Comparison of ENCODE assay signal across 9 cellular contexts in the genomic region with DNA sequence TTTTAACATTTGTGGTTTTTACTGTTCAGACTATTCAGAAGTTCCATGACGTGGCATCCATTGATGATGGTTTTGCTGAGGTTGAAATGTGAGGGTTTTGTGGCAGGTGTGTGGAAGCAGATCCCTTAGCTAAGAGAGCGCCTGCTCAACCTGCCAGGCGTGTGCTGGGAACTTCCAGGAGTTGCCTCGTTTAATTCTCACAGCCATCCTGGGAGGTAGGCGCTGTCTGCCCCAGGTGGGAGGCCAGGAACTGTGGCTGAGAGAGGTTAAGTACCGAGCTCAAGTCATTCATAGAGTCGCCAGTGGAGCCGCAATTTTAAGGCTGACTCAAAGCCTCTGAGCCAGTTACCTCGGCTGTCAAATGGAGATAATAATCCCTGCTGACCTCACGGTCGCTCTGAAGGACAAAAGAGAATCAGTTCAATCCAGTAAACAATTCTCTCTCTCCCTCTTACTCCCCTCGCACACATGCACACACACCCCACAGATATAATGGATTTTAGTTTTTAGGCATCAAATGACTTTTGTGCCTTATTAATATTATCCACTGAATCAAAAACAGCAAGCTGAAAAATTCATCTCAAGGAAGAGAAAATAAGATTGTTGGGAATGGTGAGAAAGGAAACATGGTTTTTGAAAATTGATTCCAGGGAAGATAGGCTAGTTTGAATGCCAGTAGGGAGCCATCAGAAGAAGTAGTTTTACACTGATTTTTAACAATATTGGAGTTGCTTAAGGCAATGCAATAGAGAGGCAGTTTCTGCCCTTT.
DNase-seq lines count a peak whose midpoint lies in the region; ATAC-seq, FAIRE-seq and TF ChIP-seq lines count a peak whose summit lies in the region.
"Had no signal": no experiment of that assay in that cellular context is flagged by ENCODE, and none has a peak within 500 bp of the region (broad histone marks: within the 10 kb centered on the region; RNA-seq: fewer than 3 reads in every experiment).

No MANE protein-coding gene starts in this region.

- TF ChIP-seq EP300 in esophagus muscularis mucosa (IDR thresholded peaks at IDR 0.05), result no peak

- DNase-seq in GM12891 (ENCODE audit: insufficient read length, low spot score) (no peak), esophagus muscularis mucosa (ENCODE audit: extremely low spot score) (no peak), gastrocnemius medialis (no peak), kidney glomerular epithelial cell (lab: John Stamatoyannopoulos, UW) (no peak), RKO (ENCODE audit: low spot score) (no peak), HTR-8/SVneo (ENCODE audit: insufficient read length, low spot score) (no peak)
- DNase-seq in activated CD8-positive, alpha-beta memory T cell treated with anti-CD3 and anti-CD28 coated beads, Interleukin-2, amount 50 U/mL, for 4 hours, result peak; percentile 57

- TF ChIP-seq CTCF in esophagus muscularis mucosa (IDR thresholded peaks at IDR 0.05) (no peak), gastrocnemius medialis (IDR thresholded peaks at IDR 0.05 in 4 of 5, conservative IDR thresholded peaks at IDR 0.05 in 1 of 5) (no peak)

- WGBS in esophagus muscularis mucosa, result 62% methylated on average over 12 of the region's 12 CpGs

- in situ Hi-C loops in gastrocnemius medialis (cut with MboI; ENCODE audit: low sequenced_read_pairs in 4 of 4), result no loop called here

- intact Hi-C loops in esophagus muscularis mucosa (cut with DNase I), result no loop called here
- intact Hi-C loops in gastrocnemius medialis (cut with DNase I; ENCODE audit: low total_unique reads), result loop anchor here (10.0 kb wide), 1 partner anchor 67 kb away; no protein-coding TSS in a partner anchor

- ATAC-seq in HG03442 (IDR thresholded peaks at IDR 0.05; ENCODE audit: unreplicated experiment) (peak; percentile 31), gastrocnemius medialis (no peak)

- H3K27ac ChIP-seq in esophagus muscularis mucosa (replicated peaks in 1 of 4), result peak overlapping the region; percentile 27 to 80 (median 75)
- H3K27ac ChIP-seq in gastrocnemius medialis, result peak overlapping the region; percentile 2 to 68 (median 50)

- H3K27me3 ChIP-seq in esophagus muscularis mucosa (no peaks in the 10 kb centered on the region), gastrocnemius medialis (no peaks in the 10 kb centered on the region)
- H3K27me3 ChIP-seq: neutrophil had no signal

- H3K36me3 ChIP-seq in esophagus muscularis mucosa, result peaks cover 9 to 51% (median 41%) of the 10 kb centered on the region in 4 donors
- peaks cover 0 to 36% of the 10 kb centered on the region in 2 donors for H3K36me3 ChIP-seq in gastrocnemius medialis

- H3K4me3 ChIP-seq in esophagus muscularis mucosa, result no peak overlapping the region
- no peak overlapping the region for H3K4me3 ChIP-seq in gastrocnemius medialis

- TF ChIP-seq POLR2A in GM12891 (IDR thresholded peaks at IDR 0.05; ENCODE audit: low read depth, low read length), result no peak; the same call in none of the 2 replicates
- no peak for TF ChIP-seq POLR2A in esophagus muscularis mucosa (IDR thresholded peaks at IDR 0.05; ENCODE audit: low read depth)
- no peak for TF ChIP-seq POLR2A in gastrocnemius medialis (IDR thresholded peaks at IDR 0.05)

- H3K9me3 ChIP-seq in esophagus muscularis mucosa (no peaks in the 10 kb centered on the region), gastrocnemius medialis (no peaks in the 10 kb centered on the region)
- H3K9me3 ChIP-seq: neutrophil had no signal

- FAIRE-seq in GM12891 (lab: Jason Lieb, UNC) (peak; percentile 72), HTR-8/SVneo (lab: Jason Lieb, UNC) (no peak)

- H3K4me1 ChIP-seq in esophagus muscularis mucosa, result peaks cover 14 to 57% (median 50%) of the 10 kb centered on the region in 4 donors
- peaks cover 0 to 5% of the 10 kb centered on the region in 2 donors for H3K4me1 ChIP-seq in gastrocnemius medialis

TF ChIP-seq in GM12891, 5 proteins besides CTCF, POLR2A, EP300 and RAD21:
- TF ChIP-seq PAX5 (IDR thresholded peaks at IDR 0.05; ENCODE audit: insufficient read depth, low read length, severe bottlenecking) (no peak), POLR2AphosphoS5 (IDR thresholded peaks at IDR 0.05; ENCODE audit: low read depth, low read length) (peak; percentile 57; the same call in 1 of the 2 replicates), TAF1 (IDR thresholded peaks at IDR 0.05; ENCODE audit: low read depth, low read length) (no peak), SPI1 (IDR thresholded peaks at IDR 0.05; ENCODE audit: low read depth, low read length) (no peak), POU2F2 (IDR thresholded peaks at IDR 0.05; ENCODE audit: low read depth, low read length) (0 out of 2 replicates have a peak, but pooled peaks have one; percentile 54)
